Comparison of ENCODE assay signal across 8 cellular contexts in genomic region chr5:80191991-80192398, GRCh38.
DNase-seq lines count a peak whose midpoint lies in the region; ATAC-seq and TF ChIP-seq lines count a peak whose summit lies in the region.

No MANE protein-coding gene starts in this region.

- H3K36me3 ChIP-seq in iPS-18a (ENCODE audit: control insufficient read depth, low read depth, low read length) (no peaks in the 10 kb centered on the region), brain microvascular endothelial cell (replicated peaks) (no peaks in the 10 kb centered on the region)

- H3K36me3 Mint-ChIP-seq in activated T-helper 1 cell treated with anti-CD3 and anti-CD28 coated beads, Interleukin-12 subunit alpha, Interleukin-12 subunit beta, Interleukin-2, Interleukin-4 antibody, amounts not matched to agents 30 ng/mL and 10 ng/mL and 1 ng/mL, durations not matched to agents 14 hours and 24 hours and 36 hours (ENCODE audit: low read depth): peaks cover 13% of the 10 kb centered on the region
- H3K36me3 Mint-ChIP-seq in stimulated activated effector memory CD8-positive, alpha-beta T cell treated with anti-CD3 and anti-CD28 coated beads, Interleukin-12 subunit alpha, Interleukin-12 subunit beta, amount 100 ng/mL, for 72 hours: peaks cover 5% of the 10 kb centered on the region

- H3K27ac ChIP-seq in iPS-18a (ENCODE audit: low read length): no peak overlapping the region
- H3K27ac ChIP-seq in brain microvascular endothelial cell: no peak overlapping the region

- no peak overlapping the region for H3K9ac ChIP-seq in iPS-18a (ENCODE audit: low read length)

- H3K4me3 ChIP-seq in iPS-18a (ENCODE audit: low read length) (peak overlapping the region; percentile 1), brain microvascular endothelial cell (ENCODE audit: low read depth, low read length) (no peak overlapping the region)

- DNase-seq in NAMALWA (ENCODE audit: low spot score): peak; percentile 72
- peak; percentile 47 for DNase-seq in activated T-helper 1 cell treated with anti-CD3 and anti-CD28 coated beads, Interleukin-12 subunit alpha, Interleukin-12 subunit beta, Interleukin-2, Interleukin-4 antibody, amounts not matched to agents 30 ng/mL and 10 ng/mL and 1 ng/mL, durations not matched to agents 14 hours and 24 hours and 36 hours (ENCODE audit: low spot score)
- no peak for DNase-seq in stimulated activated effector memory CD8-positive, alpha-beta T cell treated with anti-CD3 and anti-CD28 coated beads, Interleukin-12 subunit alpha, Interleukin-12 subunit beta, amount 100 ng/mL, for 72 hours (ENCODE audit: low spot score in 2 of 2)
- DNase-seq in brain microvascular endothelial cell: no peak
- no peak for DNase-seq in RKO (ENCODE audit: low spot score)

- in situ Hi-C loops in brain microvascular endothelial cell (cut with HindIII; ENCODE audit: low pct_ligation_motif_present, low sequenced_read_pairs): no loop called here

- TF ChIP-seq CTCF in brain microvascular endothelial cell (IDR thresholded peaks at IDR 0.05; ENCODE audit: low read depth, low read length, missing control alignments): no peak

- no peaks in the 10 kb centered on the region for H3K9me3 Mint-ChIP-seq in activated T-helper 1 cell treated with anti-CD3 and anti-CD28 coated beads, Interleukin-12 subunit alpha, Interleukin-12 subunit beta, Interleukin-2, Interleukin-4 antibody, amounts not matched to agents 30 ng/mL and 10 ng/mL and 1 ng/mL, durations not matched to agents 14 hours and 24 hours and 36 hours
- no peaks in the 10 kb centered on the region for H3K9me3 Mint-ChIP-seq in stimulated activated effector memory CD8-positive, alpha-beta T cell treated with anti-CD3 and anti-CD28 coated beads, Interleukin-12 subunit alpha, Interleukin-12 subunit beta, amount 100 ng/mL, for 72 hours

- H3K4me3 Mint-ChIP-seq in activated T-helper 1 cell treated with anti-CD3 and anti-CD28 coated beads, Interleukin-12 subunit alpha, Interleukin-12 subunit beta, Interleukin-2, Interleukin-4 antibody, amounts not matched to agents 30 ng/mL and 10 ng/mL and 1 ng/mL, durations not matched to agents 14 hours and 24 hours and 36 hours: peak overlapping the region; percentile 62
- peak overlapping the region; percentile 70 for H3K4me3 Mint-ChIP-seq in stimulated activated effector memory CD8-positive, alpha-beta T cell treated with anti-CD3 and anti-CD28 coated beads, Interleukin-12 subunit alpha, Interleukin-12 subunit beta, amount 100 ng/mL, for 72 hours

- intact Hi-C loops in activated T-helper 1 cell treated with anti-CD3 and anti-CD28 coated beads, Interleukin-12 subunit alpha, Interleukin-12 subunit beta, Interleukin-2, Interleukin-4 antibody, amounts not matched to agents 30 ng/mL and 10 ng/mL and 1 ng/mL, durations not matched to agents 14 hours and 24 hours and 36 hours (cut with micrococcal nuclease): loop anchor here (2.0 to 10.0 kb wide), 5 partner anchors 19 to 463 kb away; partner anchors contain the start of genes DHFR, MSH3 and ZFYVE16

- ATAC-seq in stimulated activated effector memory CD8-positive, alpha-beta T cell treated with anti-CD3 and anti-CD28 coated beads, Interleukin-12 subunit alpha, Interleukin-12 subunit beta, amount 100 ng/mL, for 72 hours: peak; percentile 71
- ATAC-seq in GM18502 (IDR thresholded peaks at IDR 0.05; ENCODE audit: poor library complexity, unreplicated experiment) (no peak), HG03520 (IDR thresholded peaks at IDR 0.05; ENCODE audit: unreplicated experiment) (no peak)

- H3K9me3 ChIP-seq in iPS-18a (ENCODE audit: control insufficient read depth, low read depth, low read length): no peaks in the 10 kb centered on the region

- no peaks in the 10 kb centered on the region for H3K27me3 Mint-ChIP-seq in activated T-helper 1 cell treated with anti-CD3 and anti-CD28 coated beads, Interleukin-12 subunit alpha, Interleukin-12 subunit beta, Interleukin-2, Interleukin-4 antibody, amounts not matched to agents 30 ng/mL and 10 ng/mL and 1 ng/mL, durations not matched to agents 14 hours and 24 hours and 36 hours (ENCODE audit: insufficient read depth)

- peaks cover 86% of the 10 kb centered on the region for H3K4me1 Mint-ChIP-seq in activated T-helper 1 cell treated with anti-CD3 and anti-CD28 coated beads, Interleukin-12 subunit alpha, Interleukin-12 subunit beta, Interleukin-2, Interleukin-4 antibody, amounts not matched to agents 30 ng/mL and 10 ng/mL and 1 ng/mL, durations not matched to agents 14 hours and 24 hours and 36 hours (ENCODE audit: low read depth)
- peaks cover 76% of the 10 kb centered on the region for H3K4me1 Mint-ChIP-seq in stimulated activated effector memory CD8-positive, alpha-beta T cell treated with anti-CD3 and anti-CD28 coated beads, Interleukin-12 subunit alpha, Interleukin-12 subunit beta, amount 100 ng/mL, for 72 hours

- H3K4me1 ChIP-seq in iPS-18a (ENCODE audit: control insufficient read depth, low read depth, low read length): peaks cover 51% of the 10 kb centered on the region

- H3K27me3 ChIP-seq in iPS-18a (ENCODE audit: control insufficient read depth, insufficient read depth, low read length): no peaks in the 10 kb centered on the region
- no peaks in the 10 kb centered on the region for H3K27me3 ChIP-seq in brain microvascular endothelial cell (replicated peaks)

- H3K27ac Mint-ChIP-seq in activated T-helper 1 cell treated with anti-CD3 and anti-CD28 coated beads, Interleukin-12 subunit alpha, Interleukin-12 subunit beta, Interleukin-2, Interleukin-4 antibody, amounts not matched to agents 30 ng/mL and 10 ng/mL and 1 ng/mL, durations not matched to agents 14 hours and 24 hours and 36 hours: peak overlapping the region; percentile 86
- peak overlapping the region; percentile 86 for H3K27ac Mint-ChIP-seq in stimulated activated effector memory CD8-positive, alpha-beta T cell treated with anti-CD3 and anti-CD28 coated beads, Interleukin-12 subunit alpha, Interleukin-12 subunit beta, amount 100 ng/mL, for 72 hours

Comparison
In these comparisons a context has a peak if more than half of its experiments do, and no peak if none do; other contexts are left out.
1. DNase-seq: peak in NAMALWA (single experiment) and activated T-helper 1 cell treated with anti-CD3 and anti-CD28 coated beads, Interleukin-12 subunit alpha, Interleukin-12 subunit beta, Interleukin-2, Interleukin-4 antibody, amounts not matched to agents 30 ng/mL and 10 ng/mL and 1 ng/mL, durations not matched to agents 14 hours and 24 hours and 36 hours (single experiment); none in stimulated activated effector memory CD8-positive, alpha-beta T cell treated with anti-CD3 and anti-CD28 coated beads, Interleukin-12 subunit alpha, Interleukin-12 subunit beta, amount 100 ng/mL, for 72 hours (0 of 2), brain microvascular endothelial cell (single experiment) and RKO (single experiment).